In the genomic region with DNA sequence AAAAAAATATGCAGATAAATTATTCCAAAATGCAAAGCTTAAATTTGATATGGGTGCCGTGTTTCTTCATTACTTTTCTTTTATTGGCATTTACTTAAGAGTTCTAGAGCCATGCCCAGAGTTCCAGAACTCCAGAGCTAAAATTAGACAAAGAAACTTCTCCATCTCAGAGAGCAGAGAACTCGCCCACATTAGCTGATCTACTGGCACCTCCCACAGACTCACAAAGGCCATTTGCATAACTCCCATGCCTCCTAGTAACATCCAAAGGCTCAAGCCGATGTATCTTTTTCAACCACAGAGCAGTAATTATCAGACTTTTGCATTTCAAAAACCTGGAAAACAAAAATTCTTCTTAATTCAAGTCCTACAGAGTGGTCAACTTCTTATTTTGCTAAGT, we compare ENCODE assay signal across 31 cellular contexts.
"Had no signal": no experiment of that assay in that cellular context is flagged by ENCODE, and none has a peak within 500 bp of the region (broad histone marks: within the 10 kb centered on the region; RNA-seq: fewer than 3 reads in every experiment).

No MANE protein-coding gene starts in this region.

- H3K27me3 ChIP-seq: MG63, SJCRH30 had no signal

- H3K36me3 ChIP-seq: MG63, SJCRH30 had no signal

- H2AFZ ChIP-seq: PC-9 had no signal

- H3K4me3 ChIP-seq: MG63, PC-9, SJCRH30, SK-N-MC had no signal

- DNase-seq: Kasumi-1, KG1, MG63, NCI-H1048, NCI-H1092 treated with DMSO at 0.1 percent for 48 hours, NCI-H1105 treated with DMSO at 0.1 percent for 48 hours, NCI-H1436, NCI-H146, NCI-H1694, NCI-H187, NCI-H1930, NCI-H2029 treated with DMSO at 0.1 percent for 48 hours, NCI-H2081 treated with DMSO at 0.1 percent for 48 hours, NCI-H2107, NCI-H2171, NCI-H226, NCI-H446 treated with DMSO at 0.1 percent for 48 hours, NCI-H510A, NCI-H524, NCI-H748 treated with DMSO at 0.1 percent for 48 hours, NCI-H82, PC-9, SHP77, SIG-M5, SJCRH30 had no signal

- FAIRE-seq: RCC 7860 had no signal

- H3K27ac ChIP-seq: PC-9, RWPE1, SJCRH30, SK-N-MC had no signal

- H3K4me2 ChIP-seq: PC-9 had no signal

- ATAC-seq: Panc1, Right ventricle myocardium inferior, SK-N-SH treated with all-trans-retinoic acid at 6 μM for 48 hours had no signal
